In genomic region chr4:68655764-68656444, GRCh38 we compare ENCODE assay signal across 11 cellular contexts. TPM values are rescaled to one million over a fixed set of nuclear protein-coding genes. Genes with fewer than 3 reads are reported as not detected.
DNase-seq lines count a peak whose midpoint lies in the region; ATAC-seq, FAIRE-seq and TF ChIP-seq lines count a peak whose summit lies in the region.
"Had no signal": no experiment of that assay in that cellular context is flagged by ENCODE, and none has a peak within 500 bp of the region (broad histone marks: within the 10 kb centered on the region; RNA-seq: fewer than 3 reads in every experiment).

No MANE protein-coding gene starts in this region.

- no peaks in the 10 kb centered on the region for H3K36me3 ChIP-seq in pancreas

- intact Hi-C loops in pancreas (cut with DNase I) = no loop called here

- ATAC-seq in HG02840 (IDR thresholded peaks at IDR 0.05; ENCODE audit: low FRiP score, unreplicated experiment) (peak; percentile 30), pancreas (peak in 3 of 4 donors; percentile 68 to 78 (median 72))

- H3K9me3 ChIP-seq in pancreas = no peaks in the 10 kb centered on the region

- 36 to 42% methylated on average over 3 of the region's 3 CpGs for WGBS in pancreas, 2 donors

- FAIRE-seq in GM19239 (lab: Jason Lieb, UNC) (peak; percentile 99), pancreas (lab: Jason Lieb, UNC) (no peak), D721Med (lab: Jason Lieb, UNC) (no peak)

- H3K27me3 ChIP-seq in pancreas = no peaks in the 10 kb centered on the region

- H3K4me1 ChIP-seq in pancreas = peaks cover 0 to 49% (median 21%) of the 10 kb centered on the region in 3 donors

- peak overlapping the region in 2 of 4 donors; percentile 62 to 66 for H3K27ac ChIP-seq in pancreas

- no peak overlapping the region for H3K4me3 ChIP-seq in pancreas

- DNase-seq in GM19239 (ENCODE audit: insufficient read length, low spot score) (no peak), NCI-H526 treated with DMSO at 0.1 percent for 48 hours (lab: John Stamatoyannopoulos, UW) (peak; percentile 47), pancreas (no peak), HUDEP-2 (lab: John Stamatoyannopoulos, UW; ENCODE audit: unreplicated experiment in 76 of 76) (no peak), D721Med (ENCODE audit: insufficient read length, low spot score) (no peak), SIG-M5 treated with dmso at 0.1 percent for 504 hours (lab: John Stamatoyannopoulos, UW; ENCODE audit: unreplicated experiment) (no peak)
- DNase-seq in activated CD4-positive, CD25-positive, alpha-beta regulatory T cell treated with anti-CD3 and anti-CD28 coated beads, Interleukin-2, amount 50 U/mL, for 72 hours = no peak
- DNase-seq: cortex of kidney, naive B cell had no signal

- no peak for TF ChIP-seq CTCF in pancreas (IDR thresholded peaks at IDR 0.05)
- TF ChIP-seq CTCF in D721Med (IDR thresholded peaks at IDR 0.05; ENCODE audit: insufficient read depth, missing control alignments) = no peak

RNA-seq across cellular contexts. Expression of gene UGT2B15, which starts 14.5 kb away (rescaled TPM):
- 10 to 100 TPM in 4 of 6 donors, 1 to 10 TPM in 2; 6.0 to 55.5 (median 18.6) TPM for total RNA-seq in pancreas
- polyA plus RNA-seq in pancreas = 10 to 100 TPM in 1 of 2 donors, 1 to 10 TPM in 1; 4.1 to 40.6 TPM
- total RNA-seq: subcutaneous adipose tissue had no signal
